In the genomic region with DNA sequence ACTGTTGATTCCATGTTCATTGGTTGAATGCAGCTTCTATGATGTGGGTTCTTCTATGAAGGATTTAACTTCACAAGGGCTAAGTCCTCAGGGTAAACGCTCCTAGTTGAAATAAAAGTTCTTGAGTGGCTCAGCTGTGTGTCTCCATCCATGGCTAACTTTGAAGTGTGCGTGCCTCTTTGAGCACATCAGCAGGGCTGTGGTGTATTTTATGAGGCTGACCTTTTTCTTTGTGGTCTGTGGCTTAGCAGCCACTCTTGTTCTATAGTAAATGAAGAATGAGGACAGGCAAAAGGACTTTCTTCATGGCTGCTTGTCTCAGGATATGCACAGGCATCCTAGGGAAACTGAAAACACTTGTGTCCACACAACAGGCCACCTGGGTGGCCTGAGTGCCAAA, we compare ENCODE assay signal across 9 cellular contexts.
DNase-seq lines count a peak whose midpoint lies in the region; ATAC-seq and TF ChIP-seq lines count a peak whose summit lies in the region.
"Had no signal": no experiment of that assay in that cellular context is flagged by ENCODE, and none has a peak within 500 bp of the region (broad histone marks: within the 10 kb centered on the region; RNA-seq: fewer than 3 reads in every experiment).

No MANE protein-coding gene starts in this region.

- H3K27me3 ChIP-seq in gastroesophageal sphincter: no peaks in the 10 kb centered on the region
- H3K27me3 ChIP-seq in upper lobe of left lung: no peaks in the 10 kb centered on the region

- POLR2A ChIA-PET in naive thymus-derived CD8-positive, alpha-beta T cell (lab: Charles Lee): no interaction called here

- DNase-seq in OCI-M1 (lab: John Stamatoyannopoulos, UW): peak; percentile 21
- no peak for DNase-seq in stimulated activated naive B cell treated with anti-CD40 and anti-IgM and Interleukin-4, amounts not matched to agents 10 μg/mL and 1 μg/mL and 100 μg/mL, for 72 hours
- DNase-seq in naive thymus-derived CD8-positive, alpha-beta T cell: no peak
- no peak for DNase-seq in stimulated activated CD4-positive, alpha-beta T cell treated with anti-CD3 and anti-CD28 coated beads, Interleukin-15, amount 100 ng/mL, for 24 hours
- no peak for DNase-seq in upper lobe of left lung
- DNase-seq: kidney had no signal

- no peaks in the 10 kb centered on the region for H3K4me1 ChIP-seq in gastroesophageal sphincter
- no peaks in the 10 kb centered on the region for H3K4me1 ChIP-seq in upper lobe of left lung

- H3K9me3 ChIP-seq in gastroesophageal sphincter: peaks cover 0 to 4% (median 0%) of the 10 kb centered on the region in 3 donors
- no peaks in the 10 kb centered on the region for H3K9me3 ChIP-seq in upper lobe of left lung

- ATAC-seq in GM18909 (IDR thresholded peaks at IDR 0.05; ENCODE audit: poor library complexity, unreplicated experiment) (peak; percentile 85), HG03108 (IDR thresholded peaks at IDR 0.05; ENCODE audit: unreplicated experiment) (peak; percentile 70), gastroesophageal sphincter (no peak), upper lobe of left lung (ENCODE audit: low FRiP score in 2 of 2) (no peak)
- peak; percentile 89 to 97 for ATAC-seq in stimulated activated naive B cell treated with anti-CD40 and anti-IgM and Interleukin-4, amounts not matched to agents 10 μg/mL and 1 μg/mL and 100 μg/mL, for 72 hours (replicated peaks)
- no peak for ATAC-seq in naive thymus-derived CD8-positive, alpha-beta T cell

- H3K27me3 Mint-ChIP-seq in stimulated activated naive B cell treated with anti-CD40 and anti-IgM and Interleukin-4, amounts not matched to agents 10 μg/mL and 1 μg/mL and 100 μg/mL, for 72 hours: peaks cover 0 to 15% of the 10 kb centered on the region in 2 donors
- peaks cover 0 to 3% (median 2%) of the 10 kb centered on the region in 5 donors for H3K27me3 Mint-ChIP-seq in naive thymus-derived CD8-positive, alpha-beta T cell

- H3K4me3 ChIP-seq in gastroesophageal sphincter (no peak overlapping the region), upper lobe of left lung (no peak overlapping the region)

- WGBS in gastroesophageal sphincter (ENCODE audit: low coverage in 1 of 2), 2 donors: 64 to 93% methylated on average over 1 to 2 of the region's 2 CpGs
- 58 to 72% methylated on average over 2 of the region's 2 CpGs for WGBS in upper lobe of left lung, 2 donors

- TF ChIP-seq POLR2A in gastroesophageal sphincter (IDR thresholded peaks at IDR 0.05): no peak
- TF ChIP-seq POLR2A in upper lobe of left lung (IDR thresholded peaks at IDR 0.05): no peak

- peaks cover 8 to 24% of the 10 kb centered on the region in 2 donors for H3K4me1 Mint-ChIP-seq in stimulated activated naive B cell treated with anti-CD40 and anti-IgM and Interleukin-4, amounts not matched to agents 10 μg/mL and 1 μg/mL and 100 μg/mL, for 72 hours
- peaks cover 0 to 4% (median 0%) of the 10 kb centered on the region in 4 donors for H3K4me1 Mint-ChIP-seq in naive thymus-derived CD8-positive, alpha-beta T cell

- peaks cover 0 to 4% of the 10 kb centered on the region in 2 donors for H3K36me3 Mint-ChIP-seq in stimulated activated naive B cell treated with anti-CD40 and anti-IgM and Interleukin-4, amounts not matched to agents 10 μg/mL and 1 μg/mL and 100 μg/mL, for 72 hours
- H3K36me3 Mint-ChIP-seq in naive thymus-derived CD8-positive, alpha-beta T cell: peaks cover 0 to 15% (median 0%) of the 10 kb centered on the region in 3 donors

- H3K27ac Mint-ChIP-seq in stimulated activated naive B cell treated with anti-CD40 and anti-IgM and Interleukin-4, amounts not matched to agents 10 μg/mL and 1 μg/mL and 100 μg/mL, for 72 hours: no peak overlapping the region
- H3K27ac Mint-ChIP-seq in naive thymus-derived CD8-positive, alpha-beta T cell: no peak overlapping the region

- H3K27ac ChIP-seq in gastroesophageal sphincter: no peak overlapping the region
- H3K27ac ChIP-seq in upper lobe of left lung: no peak overlapping the region

- H3K36me3 ChIP-seq in gastroesophageal sphincter (no peaks in the 10 kb centered on the region), upper lobe of left lung (no peaks in the 10 kb centered on the region)

- H3K9me3 Mint-ChIP-seq in stimulated activated naive B cell treated with anti-CD40 and anti-IgM and Interleukin-4, amounts not matched to agents 10 μg/mL and 1 μg/mL and 100 μg/mL, for 72 hours: peaks cover 4 to 11% of the 10 kb centered on the region in 2 donors
- peaks cover 0 to 28% (median 9%) of the 10 kb centered on the region in 9 donors for H3K9me3 Mint-ChIP-seq in naive thymus-derived CD8-positive, alpha-beta T cell

- TF ChIP-seq EP300 in gastroesophageal sphincter (IDR thresholded peaks at IDR 0.05): no peak
- no peak for TF ChIP-seq EP300 in upper lobe of left lung (IDR thresholded peaks at IDR 0.05)

- TF ChIP-seq CTCF in gastroesophageal sphincter (IDR thresholded peaks at IDR 0.05) (no peak), upper lobe of left lung (IDR thresholded peaks at IDR 0.05) (no peak)

- no peak overlapping the region for H3K4me3 Mint-ChIP-seq in stimulated activated naive B cell treated with anti-CD40 and anti-IgM and Interleukin-4, amounts not matched to agents 10 μg/mL and 1 μg/mL and 100 μg/mL, for 72 hours
- H3K4me3 Mint-ChIP-seq in naive thymus-derived CD8-positive, alpha-beta T cell: no peak overlapping the region

Comparison
In these comparisons a context has a peak if more than half of its experiments do, and no peak if none do; other contexts are left out.
1. ATAC-seq: peak in GM18909 (single experiment), HG03108 (single experiment) and stimulated activated naive B cell treated with anti-CD40 and anti-IgM and Interleukin-4, amounts not matched to agents 10 μg/mL and 1 μg/mL and 100 μg/mL, for 72 hours (2 of 2); none in naive thymus-derived CD8-positive, alpha-beta T cell (0 of 2), gastroesophageal sphincter (single experiment) and upper lobe of left lung (0 of 2).